Comparison of ENCODE assay signal across 1 cellular context in genomic region chr1:81213279-81213678, GRCh38.
TF ChIP-seq lines count a peak whose summit lies in the region.

No MANE protein-coding gene starts in this region.

TF ChIP-seq in H1, 55 proteins besides CTCF, POLR2A, EP300 and RAD21:
- TF ChIP-seq SIN3A (conservative IDR thresholded peaks at IDR 0.05 in 1 of 2, IDR thresholded peaks at IDR 0.05 in 1 of 2; ENCODE audit: low read depth in 1 of 2, low read length in 2 of 2), result no peak
- peak; percentile 97 for TF ChIP-seq CEBPB (IDR thresholded peaks at IDR 0.05; ENCODE audit: low read depth, low read length)
TF ChIP-seq in H1: peak in this region for 1.
